Comparison of ENCODE assay signal across 8 cellular contexts in the genomic region with DNA sequence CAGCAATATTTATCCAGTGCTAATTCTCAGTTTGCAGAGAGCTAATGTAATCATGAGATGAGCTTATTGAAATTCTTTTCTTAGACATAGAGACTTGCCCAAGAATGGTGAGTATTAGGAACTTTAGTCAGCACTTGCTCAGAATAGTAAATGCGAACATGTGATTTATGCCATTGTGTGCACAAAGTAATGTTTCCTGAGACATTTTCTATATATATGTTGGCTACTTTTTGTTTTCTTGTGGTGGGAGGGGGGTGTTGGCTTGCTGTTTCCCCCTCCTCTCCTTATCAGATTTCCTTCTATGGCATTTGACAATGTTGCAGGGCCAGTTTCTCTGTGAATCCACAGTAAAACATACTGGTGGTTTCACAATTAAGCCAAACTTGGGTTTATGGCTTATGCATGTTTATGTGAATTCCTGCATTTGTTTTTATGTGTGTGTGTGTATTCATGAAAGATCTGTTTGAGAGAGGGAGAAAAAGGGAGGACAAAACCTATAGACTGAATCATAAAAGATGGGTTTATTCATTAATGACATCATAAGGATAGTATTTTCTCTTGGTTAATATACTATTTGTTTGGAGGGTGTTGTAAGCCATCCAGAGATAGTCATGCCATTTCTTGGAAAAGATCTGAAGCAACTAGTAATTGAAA. TPM values are rescaled to one million over a fixed set of nuclear protein-coding genes. Genes with fewer than 3 reads are reported as not detected.
A peak's percentile ranks its signal among the peaks of the same experiment; 100 is the strongest.
DNase-seq lines count a peak whose midpoint lies in the region; ATAC-seq and TF ChIP-seq lines count a peak whose summit lies in the region.

No MANE protein-coding gene starts in this region.

- H3K27ac Mint-ChIP-seq in memory B cell, result peak overlapping the region; percentile 93

- peak overlapping the region; percentile 60 for H3K4me3 Mint-ChIP-seq in memory B cell

- intact Hi-C loops in head of caudate nucleus (cut with DNase I), result no loop called here

- no peaks in the 10 kb centered on the region for H3K27me3 Mint-ChIP-seq in memory B cell

- DNase-seq in H4 (ENCODE audit: low spot score), result peak; percentile 34
- peak; percentile 46 for DNase-seq in adipocyte (ENCODE audit: low read depth)
- no peak for DNase-seq in memory B cell (ENCODE audit: low spot score in 2 of 2)
- DNase-seq in NCI-H1092 (lab: John Stamatoyannopoulos, UW), result no peak
- no peak for DNase-seq in head of caudate nucleus
- DNase-seq in NCI-H146 (lab: John Stamatoyannopoulos, UW), result no peak

- ATAC-seq in memory B cell (ENCODE audit: low read depth) (no peak), HG02870 (IDR thresholded peaks at IDR 0.05; ENCODE audit: unreplicated experiment) (no peak)

- TF ChIP-seq CTCF in 22Rv1 (IDR thresholded peaks at IDR 0.05), result no peak

- H3K4me1 Mint-ChIP-seq in memory B cell, result peaks cover 51% of the 10 kb centered on the region

- no peaks in the 10 kb centered on the region for H3K9me3 ChIP-seq in adipocyte (ENCODE audit: control insufficient read depth, low read length)

- peaks cover 30% of the 10 kb centered on the region for H3K36me3 Mint-ChIP-seq in memory B cell

- H3K9ac ChIP-seq in adipocyte (ENCODE audit: low read length), result peak overlapping the region; percentile 80

- no peaks in the 10 kb centered on the region for H3K27me3 ChIP-seq in adipocyte (replicated peaks; ENCODE audit: control insufficient read depth, insufficient read depth, low read length)

- H3K4me1 ChIP-seq in adipocyte (ENCODE audit: control insufficient read depth, insufficient read depth, low read length), result peaks cover 61% of the 10 kb centered on the region

- peak overlapping the region; percentile 53 for H3K4me3 ChIP-seq in adipocyte (ENCODE audit: low read length)

- H3K27ac ChIP-seq in 22Rv1, result peak overlapping the region; percentile 58

- peaks cover 4% of the 10 kb centered on the region for H3K9me3 Mint-ChIP-seq in memory B cell

- H3K36me3 ChIP-seq in adipocyte (ENCODE audit: control insufficient read depth, insufficient read depth, low read length, severe bottlenecking), result peaks cover 4% of the 10 kb centered on the region

RNA-seq across cellular contexts. Expression of a gene that starts 36.3 kb away (rescaled TPM):
- total RNA-seq in H4 (2014; rRNA removed; shearing (Covaris generic)), result 11.6 and 15.7 TPM in 2 replicates

Comparison
In these comparisons a context has a peak if more than half of its experiments do, and no peak if none do; other contexts are left out.
1. DNase-seq: peak in H4 (single experiment) and adipocyte (single experiment); none in memory B cell (0 of 2), NCI-H1092 (single experiment), head of caudate nucleus (0 of 42) and NCI-H146 (single experiment).